ENCODE assay signal across 1 cellular context in the genomic region with DNA sequence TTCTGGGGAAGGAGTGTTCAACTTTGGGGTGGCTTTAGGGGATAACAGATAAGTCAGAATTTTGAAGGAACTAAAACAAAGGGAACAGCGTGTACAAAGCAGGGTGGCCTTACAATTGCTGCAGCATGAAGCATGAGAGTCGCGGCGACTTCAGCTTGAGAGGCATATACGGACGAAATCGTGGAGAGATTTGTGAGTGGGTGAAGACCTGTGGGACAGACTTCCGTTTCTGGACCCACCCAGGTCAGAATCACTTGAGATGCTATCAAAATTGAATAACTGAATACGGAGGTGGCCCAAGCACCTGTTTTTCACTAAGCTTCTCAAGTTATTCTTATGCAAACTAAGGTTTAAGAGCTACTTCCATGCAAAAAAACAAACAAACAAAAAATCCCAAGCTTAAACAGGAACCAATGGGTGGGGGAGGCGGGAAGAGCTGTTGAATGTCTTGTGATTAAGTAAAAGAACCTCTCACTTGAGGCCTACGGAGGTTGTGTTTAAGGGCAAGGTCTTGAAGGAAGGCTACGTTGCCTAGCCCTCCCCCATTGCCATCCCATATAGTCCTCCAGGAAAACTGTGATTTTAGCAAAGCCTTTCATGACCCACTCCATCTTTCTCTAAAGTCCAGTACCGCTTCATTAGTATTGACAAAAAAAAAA.
TF ChIP-seq lines count a peak whose summit lies in the region.

No MANE protein-coding gene starts in this region.

TF ChIP-seq in SK-N-SH, 30 proteins besides CTCF, POLR2A, EP300 and RAD21 (continued from another document):
- TF ChIP-seq, protein P1, sequence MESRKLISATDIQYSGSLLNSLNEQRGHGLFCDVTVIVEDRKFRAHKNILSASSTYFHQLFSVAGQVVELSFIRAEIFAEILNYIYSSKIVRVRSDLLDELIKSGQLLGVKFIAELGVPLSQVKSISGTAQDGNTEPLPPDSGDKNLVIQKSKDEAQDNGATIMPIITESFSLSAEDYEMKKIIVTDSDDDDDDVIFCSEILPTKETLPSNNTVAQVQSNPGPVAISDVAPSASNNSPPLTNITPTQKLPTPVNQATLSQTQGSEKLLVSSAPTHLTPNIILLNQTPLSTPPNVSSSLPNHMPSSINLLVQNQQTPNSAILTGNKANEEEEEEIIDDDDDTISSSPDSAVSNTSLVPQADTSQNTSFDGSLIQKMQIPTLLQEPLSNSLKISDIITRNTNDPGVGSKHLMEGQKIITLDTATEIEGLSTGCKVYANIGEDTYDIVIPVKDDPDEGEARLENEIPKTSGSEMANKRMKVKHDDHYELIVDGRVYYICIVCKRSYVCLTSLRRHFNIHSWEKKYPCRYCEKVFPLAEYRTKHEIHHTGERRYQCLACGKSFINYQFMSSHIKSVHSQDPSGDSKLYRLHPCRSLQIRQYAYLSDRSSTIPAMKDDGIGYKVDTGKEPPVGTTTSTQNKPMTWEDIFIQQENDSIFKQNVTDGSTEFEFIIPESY (IDR thresholded peaks at IDR 0.05; ENCODE audit: borderline replicate concordance, low read depth) = no peak
- TF ChIP-seq NFIC (IDR thresholded peaks at IDR 0.05; ENCODE audit: borderline replicate concordance) (no peak), JUND (IDR thresholded peaks at IDR 0.05) (no peak), GABPA (IDR thresholded peaks at IDR 0.05; ENCODE audit: low read depth) (no peak), POLR2AphosphoS5 (IDR thresholded peaks at IDR 0.05; ENCODE audit: low read depth, low read length) (no peak), RFX5 (IDR thresholded peaks at IDR 0.05; ENCODE audit: low read length) (no peak), NRF1 (IDR thresholded peaks at IDR 0.05; ENCODE audit: low read depth, low read length) (no peak), SMC3 (IDR thresholded peaks at IDR 0.05; ENCODE audit: low read depth, low read length) (no peak)
- TF ChIP-seq, protein P2, sequence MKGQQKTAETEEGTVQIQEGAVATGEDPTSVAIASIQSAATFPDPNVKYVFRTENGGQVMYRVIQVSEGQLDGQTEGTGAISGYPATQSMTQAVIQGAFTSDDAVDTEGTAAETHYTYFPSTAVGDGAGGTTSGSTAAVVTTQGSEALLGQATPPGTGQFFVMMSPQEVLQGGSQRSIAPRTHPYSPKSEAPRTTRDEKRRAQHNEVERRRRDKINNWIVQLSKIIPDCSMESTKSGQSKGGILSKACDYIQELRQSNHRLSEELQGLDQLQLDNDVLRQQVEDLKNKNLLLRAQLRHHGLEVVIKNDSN (IDR thresholded peaks at IDR 0.05; ENCODE audit: borderline replicate concordance, low read depth) = no peak
- TF ChIP-seq, protein P3, sequence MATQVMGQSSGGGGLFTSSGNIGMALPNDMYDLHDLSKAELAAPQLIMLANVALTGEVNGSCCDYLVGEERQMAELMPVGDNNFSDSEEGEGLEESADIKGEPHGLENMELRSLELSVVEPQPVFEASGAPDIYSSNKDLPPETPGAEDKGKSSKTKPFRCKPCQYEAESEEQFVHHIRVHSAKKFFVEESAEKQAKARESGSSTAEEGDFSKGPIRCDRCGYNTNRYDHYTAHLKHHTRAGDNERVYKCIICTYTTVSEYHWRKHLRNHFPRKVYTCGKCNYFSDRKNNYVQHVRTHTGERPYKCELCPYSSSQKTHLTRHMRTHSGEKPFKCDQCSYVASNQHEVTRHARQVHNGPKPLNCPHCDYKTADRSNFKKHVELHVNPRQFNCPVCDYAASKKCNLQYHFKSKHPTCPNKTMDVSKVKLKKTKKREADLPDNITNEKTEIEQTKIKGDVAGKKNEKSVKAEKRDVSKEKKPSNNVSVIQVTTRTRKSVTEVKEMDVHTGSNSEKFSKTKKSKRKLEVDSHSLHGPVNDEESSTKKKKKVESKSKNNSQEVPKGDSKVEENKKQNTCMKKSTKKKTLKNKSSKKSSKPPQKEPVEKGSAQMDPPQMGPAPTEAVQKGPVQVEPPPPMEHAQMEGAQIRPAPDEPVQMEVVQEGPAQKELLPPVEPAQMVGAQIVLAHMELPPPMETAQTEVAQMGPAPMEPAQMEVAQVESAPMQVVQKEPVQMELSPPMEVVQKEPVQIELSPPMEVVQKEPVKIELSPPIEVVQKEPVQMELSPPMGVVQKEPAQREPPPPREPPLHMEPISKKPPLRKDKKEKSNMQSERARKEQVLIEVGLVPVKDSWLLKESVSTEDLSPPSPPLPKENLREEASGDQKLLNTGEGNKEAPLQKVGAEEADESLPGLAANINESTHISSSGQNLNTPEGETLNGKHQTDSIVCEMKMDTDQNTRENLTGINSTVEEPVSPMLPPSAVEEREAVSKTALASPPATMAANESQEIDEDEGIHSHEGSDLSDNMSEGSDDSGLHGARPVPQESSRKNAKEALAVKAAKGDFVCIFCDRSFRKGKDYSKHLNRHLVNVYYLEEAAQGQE (IDR thresholded peaks at IDR 0.05; ENCODE audit: low read depth, low read length) = no peak
- TF ChIP-seq, protein P4, sequence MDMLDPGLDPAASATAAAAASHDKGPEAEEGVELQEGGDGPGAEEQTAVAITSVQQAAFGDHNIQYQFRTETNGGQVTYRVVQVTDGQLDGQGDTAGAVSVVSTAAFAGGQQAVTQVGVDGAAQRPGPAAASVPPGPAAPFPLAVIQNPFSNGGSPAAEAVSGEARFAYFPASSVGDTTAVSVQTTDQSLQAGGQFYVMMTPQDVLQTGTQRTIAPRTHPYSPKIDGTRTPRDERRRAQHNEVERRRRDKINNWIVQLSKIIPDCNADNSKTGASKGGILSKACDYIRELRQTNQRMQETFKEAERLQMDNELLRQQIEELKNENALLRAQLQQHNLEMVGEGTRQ (IDR thresholded peaks at IDR 0.05; ENCODE audit: borderline replicate concordance, low read depth, low read length) = no peak
